Comparison of ENCODE assay signal across 10 cellular contexts in genomic region chr9:72154468-72155281, GRCh38. TPM values are rescaled to one million over a fixed set of nuclear protein-coding genes. Genes with fewer than 3 reads are reported as not detected.
DNase-seq lines count a peak whose midpoint lies in the region; ATAC-seq and TF ChIP-seq lines count a peak whose summit lies in the region.
"Had no signal": no experiment of that assay in that cellular context is flagged by ENCODE, and none has a peak within 500 bp of the region (broad histone marks: within the 10 kb centered on the region; RNA-seq: fewer than 3 reads in every experiment).

No MANE protein-coding gene starts in this region.

- H3K27ac ChIP-seq in epithelial cell of prostate (no peak overlapping the region), testis (no peak overlapping the region)

- peak; percentile 15 for DNase-seq in GM12865 (ENCODE audit: low read depth)
- peak; percentile 24 for DNase-seq in epithelial cell of prostate (ENCODE audit: low read depth, low spot score)
- no peak for DNase-seq in activated naive CD4-positive, alpha-beta T cell treated with anti-CD3 and anti-CD28 coated beads for 36 hours
- DNase-seq in testis: no peak
- no peak for DNase-seq in NCI-H1930 (lab: John Stamatoyannopoulos, UW)
- DNase-seq in OCI-M2 (lab: John Stamatoyannopoulos, UW; ENCODE audit: unreplicated experiment): no peak
- DNase-seq: right cardiac atrium had no signal

- no peaks in the 10 kb centered on the region for H3K36me3 Mint-ChIP-seq in activated naive CD4-positive, alpha-beta T cell treated with anti-CD3 and anti-CD28 coated beads for 36 hours (ENCODE audit: low read depth)

- no peaks in the 10 kb centered on the region for H3K27me3 ChIP-seq in testis

- CTCF ChIA-PET in activated naive CD4-positive, alpha-beta T cell treated with anti-CD3 and anti-CD28 coated beads for 36 hours (lab: Charles Lee): no interaction called here

- no peak overlapping the region for H3K27ac Mint-ChIP-seq in activated naive CD4-positive, alpha-beta T cell treated with anti-CD3 and anti-CD28 coated beads for 36 hours

- H3K4me1 Mint-ChIP-seq in activated naive CD4-positive, alpha-beta T cell treated with anti-CD3 and anti-CD28 coated beads for 36 hours (ENCODE audit: low read depth): no peaks in the 10 kb centered on the region

- H3K36me3 ChIP-seq in testis (ENCODE audit: low read depth, missing control alignments): no peaks in the 10 kb centered on the region

- no peaks in the 10 kb centered on the region for H3K9me3 Mint-ChIP-seq in activated naive CD4-positive, alpha-beta T cell treated with anti-CD3 and anti-CD28 coated beads for 36 hours

- H3K4me3 Mint-ChIP-seq in activated naive CD4-positive, alpha-beta T cell treated with anti-CD3 and anti-CD28 coated beads for 36 hours: no peak overlapping the region

- 71 to 74% methylated on average over 9 of the region's 9 CpGs for WGBS in testis, 2 donors

- no peak for TF ChIP-seq POLR2A in testis (IDR thresholded peaks at IDR 0.05)

- H3K9me3 ChIP-seq in testis: no peaks in the 10 kb centered on the region

- peaks cover 20% of the 10 kb centered on the region for H3K27me3 Mint-ChIP-seq in activated naive CD4-positive, alpha-beta T cell treated with anti-CD3 and anti-CD28 coated beads for 36 hours (ENCODE audit: low read depth)

- TF ChIP-seq CTCF in GM12865 (IDR thresholded peaks at IDR 0.05; ENCODE audit: insufficient read depth, low read depth, low read length, missing control alignments) (no peak), testis (IDR thresholded peaks at IDR 0.05) (no peak)

- H3K4me3 ChIP-seq in GM12865 (ENCODE audit: low read depth, low read length) (no peak overlapping the region), testis (no peak overlapping the region)

- intact Hi-C loops in activated naive CD4-positive, alpha-beta T cell treated with anti-CD3 and anti-CD28 coated beads for 36 hours (cut with micrococcal nuclease): no loop called here
- intact Hi-C loops in testis (cut with DNase I; ENCODE audit: low total_unique reads): no loop called here

- H3K4me1 ChIP-seq in testis: no peaks in the 10 kb centered on the region

- peak; percentile 90 for ATAC-seq in GM21423 (IDR thresholded peaks at IDR 0.05; ENCODE audit: unreplicated experiment)
- ATAC-seq in HG03280 (IDR thresholded peaks at IDR 0.05; ENCODE audit: unreplicated experiment): peak; percentile 73
- ATAC-seq: right cardiac atrium had no signal

RNA-seq across cellular contexts. Expression of gene GDA, which starts 5.4 kb away (rescaled TPM):
- not detected for total RNA-seq in activated naive CD4-positive, alpha-beta T cell treated with anti-CD3 and anti-CD28 coated beads for 36 hours
- total RNA-seq in testis: 1 to 10 TPM; 1.7 to 3.7 TPM
- polyA plus RNA-seq in testis (ENCODE audit: insufficient read depth, low read depth, low replicate concordance): 2.1 TPM
- total RNA-seq: SK-MEL-5 had no signal

Comparison
In these comparisons a context has a peak if more than half of its experiments do, and no peak if none do; other contexts are left out.
1. DNase-seq: peak in GM12865 (single experiment) and epithelial cell of prostate (single experiment); none in activated naive CD4-positive, alpha-beta T cell treated with anti-CD3 and anti-CD28 coated beads for 36 hours (single experiment), testis (single experiment), NCI-H1930 (0 of 2) and OCI-M2 (single experiment).